Comparison of ENCODE assay signal across 7 cellular contexts in the genomic region with DNA sequence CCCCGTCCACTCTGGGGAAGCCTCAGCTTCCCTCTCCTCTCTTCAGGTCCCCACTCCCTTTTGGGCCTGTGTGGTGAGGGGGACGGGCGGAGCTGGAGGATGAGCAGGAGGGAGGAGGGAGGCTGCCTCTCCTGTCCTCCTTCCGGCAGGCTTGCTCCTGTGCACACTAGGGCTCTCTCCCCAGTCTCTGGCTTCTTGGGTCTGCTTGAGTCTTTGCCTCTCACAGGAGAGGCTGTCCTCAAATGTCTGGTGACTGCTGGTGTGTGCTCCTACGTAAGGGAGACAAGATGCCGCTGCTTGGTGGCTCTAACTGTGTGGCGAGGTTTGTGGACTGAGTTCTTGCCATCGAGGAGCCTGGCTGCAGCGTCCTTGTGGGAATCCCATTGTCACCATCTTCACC. TPM values are rescaled to one million over a fixed set of nuclear protein-coding genes. Genes with fewer than 3 reads are reported as not detected.
"Had no signal": no experiment of that assay in that cellular context is flagged by ENCODE, and none has a peak within 500 bp of the region (broad histone marks: within the 10 kb centered on the region; RNA-seq: fewer than 3 reads in every experiment).

No MANE protein-coding gene starts in this region.

- H3K9me3 Mint-ChIP-seq: GM23338, H9 had no signal

- H3K27ac Mint-ChIP-seq: GM23338, H9 had no signal

- DNase-seq: H9, HCEC 1CT, IMR-90, KG1 had no signal

- H3K4me3 ChIP-seq: GM23338, K562 had no signal

- H2AFZ ChIP-seq: GM23338 had no signal

- ATAC-seq: GM23338, K562 had no signal

- H3K4me2 ChIP-seq: GM23338 had no signal

- H3K4me3 Mint-ChIP-seq: GM23338, H9 had no signal

RNA-seq across cellular contexts. Expression of gene SMOC2, which starts 8.8 kb away (rescaled TPM):
- total RNA-seq: HT-29, IMR-90 had no signal
